ENCODE assay signal across 8 cellular contexts in genomic region chr16:53130193-53131049, GRCh38.
DNase-seq lines count a peak whose midpoint lies in the region; ATAC-seq, FAIRE-seq and TF ChIP-seq lines count a peak whose summit lies in the region.

No MANE protein-coding gene starts in this region.

- H4K20me1 ChIP-seq in H1 (replicated peaks in 1 of 2; ENCODE audit: control insufficient read depth in 1 of 2, insufficient read depth in 2 of 2, low read length in 2 of 2): peaks cover 0 to 6% of the 10 kb centered on the region in 2 experiments

- peak; percentile 97 to 98 for DNase-seq in Caco-2
- peak; percentile 94 for DNase-seq in HT1080 (ENCODE audit: low read depth)
- peak; percentile 85 for DNase-seq in NK-92 treated with Interleukin-12 subunit alpha and Interleukin-12 subunit beta, amount 100 ng/mL, for 24 hours (lab: John Stamatoyannopoulos, UW)
- peak; percentile 77 to 86 (median 83) for DNase-seq in activated CD8-positive, alpha-beta memory T cell treated with anti-CD3 and anti-CD28 coated beads for 48 hours (ENCODE audit: low read depth in 2 of 3, low spot score in 2 of 3)
- DNase-seq in H1 (ENCODE audit: low read depth in 1 of 2, low spot score in 2 of 2): peak; percentile 77 to 93
- DNase-seq in mesenteric fat pad (ENCODE audit: low spot score): peak; percentile 99
- peak; percentile 92 for DNase-seq in stimulated activated CD8-positive, alpha-beta memory T cell treated with anti-CD3 and anti-CD28 coated beads, Interleukin-15, amount 100 ng/mL, for 1 hour (ENCODE audit: low read depth)

- H3K4me1 ChIP-seq in Caco-2 (peaks cover 28% of the 10 kb centered on the region), H1 (replicated peaks in 1 of 4; ENCODE audit: control insufficient read depth in 3 of 4, insufficient read depth in 4 of 4, low read length in 3 of 4) (peaks cover 2 to 6% (median 4%) of the 10 kb centered on the region in 4 experiments; a peak in 2 of 7 replicates)

- no TSS peak for BruUV-seq in Caco-2 (replicated peaks; lab: Mats Ljungman, UMichigan)

- TF ChIP-seq CTCF in Caco-2 (IDR thresholded peaks at IDR 0.05; ENCODE audit: insufficient read depth in 1 of 2, low read depth in 1 of 2, low read length in 1 of 2, severe bottlenecking in 1 of 2, unreplicated experiment in 1 of 2): peak; percentile 65 to 68
- TF ChIP-seq CTCF in H1 (IDR thresholded peaks at IDR 0.05; ENCODE audit: control extremely low read depth in 1 of 3, insufficient read depth in 1 of 3, low read depth in 1 of 3, low read length in 3 of 3): peak; percentile 57 to 79 (median 73)

- H3K9ac ChIP-seq in H1 (replicated peaks in 1 of 4; ENCODE audit: extremely low read depth in 1 of 4, low read depth in 3 of 4, low read length in 3 of 4): peak overlapping the region; percentile 65 to 86 (median 80)

- no peak for FAIRE-seq in H1 (lab: Jason Lieb, UNC)

- peaks cover 0 to 8% of the 10 kb centered on the region in 2 experiments; a peak in 1 of 4 replicates for H3K79me2 ChIP-seq in H1 (ENCODE audit: control insufficient read depth in 1 of 2, insufficient read depth in 2 of 2, low read length in 2 of 2)

- peak overlapping the region; percentile 98 for H3K4me3 ChIP-seq in Caco-2 (ENCODE audit: low read depth, low read length)
- peak overlapping the region; percentile 68 to 89 (median 76) for H3K4me3 ChIP-seq in H1 (ENCODE audit: extremely low read depth in 1 of 4, insufficient read depth in 2 of 4, low read depth in 3 of 4, low read length in 4 of 4)

- no peak overlapping the region for H2AK5ac ChIP-seq in H1 (ENCODE audit: low read depth, low read length)

- H3K4me2 ChIP-seq in H1 (ENCODE audit: insufficient read depth in 1 of 2, low read depth in 2 of 2, low read length in 2 of 2): peak overlapping the region; percentile 94 to 95

- ATAC-seq in GM21367 (IDR thresholded peaks at IDR 0.05; ENCODE audit: unreplicated experiment): peak; percentile 74

- no peaks in the 10 kb centered on the region for H3K27me3 Mint-ChIP-seq in Caco-2 (ENCODE audit: insufficient read depth, unreplicated experiment)

- peak overlapping the region; percentile 51 for H4K5ac ChIP-seq in H1 (ENCODE audit: insufficient read length, low read depth, low read length)

- 1% methylated on average over 36 of the region's 109 CpGs; no CpG with 5 or more reads in 1 of the 2 experiments for WGBS in H1 (ENCODE audit: extremely low coverage in 1 of 2, insufficient coverage in 1 of 2, insufficient read length in 1 of 2, insufficient replicate concordance in 2 of 2, low coverage in 1 of 2, low lambda C conversion rate in 2 of 2, missing lambda C conversion rate in 1 of 2), 2 experiments

- H3K56ac ChIP-seq in H1 (replicated peaks; ENCODE audit: insufficient read length, low read depth, low read length): no peak overlapping the region

- TF ChIP-seq POLR2A in H1 (IDR thresholded peaks at IDR 0.05; ENCODE audit: control extremely low read depth in 1 of 2, low read depth in 2 of 2, low read length in 2 of 2): peak; percentile 20 to 30; a peak in 2 of 3 replicates

- no peaks in the 10 kb centered on the region for H3K27me3 ChIP-seq in Caco-2 (replicated peaks; ENCODE audit: control insufficient read depth, insufficient read depth, low read length)
- no peaks in the 10 kb centered on the region for H3K27me3 ChIP-seq in H1 (replicated peaks in 1 of 4; ENCODE audit: control insufficient read depth in 3 of 4, extremely low read depth in 1 of 4, insufficient read depth in 3 of 4, low read length in 3 of 4)

- H3K36me3 ChIP-seq in Caco-2 (ENCODE audit: control insufficient read depth, insufficient read depth, low read length) (no peaks in the 10 kb centered on the region), H1 (ENCODE audit: control insufficient read depth in 2 of 4, insufficient read depth in 4 of 4, low read length in 3 of 4) (no peaks in the 10 kb centered on the region)

- peak overlapping the region; percentile 74; the same call in 1 of the 2 replicates for H2AFZ ChIP-seq in H1 (ENCODE audit: low read length)

- H3K4me3 Mint-ChIP-seq in Caco-2 (ENCODE audit: unreplicated experiment): peak overlapping the region; percentile 83

- TF ChIP-seq RAD21 in H1 (IDR thresholded peaks at IDR 0.05 in 1 of 2, conservative IDR thresholded peaks at IDR 0.05 in 1 of 2; ENCODE audit: low read depth in 2 of 2, low read length in 2 of 2): peak; percentile 62 to 78

- peaks cover 6% of the 10 kb centered on the region for H3K36me3 Mint-ChIP-seq in Caco-2 (ENCODE audit: insufficient read depth, unreplicated experiment)

- CTCF ChIA-PET in Caco-2 (lab: Charles Lee) (interaction anchor here (1.2 to 1.7 kb wide), 3 partner anchors 19 to 78 kb away, joined by 4 to 7 read pairs (median 7); partner anchors contain the start of gene CHD9), H1 (lab: Charles Lee; ENCODE audit: partially characterized antibody) (interaction anchor here (0.7 to 2.3 kb wide), 14 partner anchors 20 to 76 kb away, joined by 3 to 18 read pairs (median 4); partner anchors contain the start of gene CHD9)

- H3K18ac ChIP-seq in H1 (ENCODE audit: extremely low read depth, low read length): peak overlapping the region; percentile 78; the same call in 1 of the 2 replicates

- no peaks in the 10 kb centered on the region for H3K9me3 Mint-ChIP-seq in Caco-2 (ENCODE audit: unreplicated experiment)

- H3K4ac ChIP-seq in H1 (replicated peaks; ENCODE audit: insufficient read length, low read depth, low read length): no peak overlapping the region

- H3K79me1 ChIP-seq in H1 (ENCODE audit: low read depth, low read length): no peaks in the 10 kb centered on the region; the same call in 1 of the 2 replicates

- H3K23me2 ChIP-seq in H1 (ENCODE audit: low read depth, low read length): peaks cover 10% of the 10 kb centered on the region

- H4K91ac ChIP-seq in H1 (replicated peaks; ENCODE audit: insufficient read length, low read length): no peak overlapping the region

- H2BK20ac ChIP-seq in H1 (ENCODE audit: low read length): no peak overlapping the region

- no peak overlapping the region for H3K23ac ChIP-seq in H1 (ENCODE audit: insufficient read length)

- H4K8ac ChIP-seq in H1 (ENCODE audit: extremely low read depth, insufficient read depth, low read length): peak overlapping the region; percentile 96

- POLR2A ChIA-PET in Caco-2 (lab: Charles Lee) (interaction anchor here (0.6 to 1.3 kb wide), 5 partner anchors 18 to 638 kb away, joined by 3 to 8 read pairs (median 4); partner anchors contain the start of gene CHD9), H1 (lab: Charles Lee; ENCODE audit: partially characterized antibody) (interaction anchor here (0.9 to 1.9 kb wide), 5 partner anchors 31 to 86 kb away, joined by 3 to 8 read pairs (median 4); partner anchors contain the start of gene CHD9)

- H3K27ac Mint-ChIP-seq in Caco-2 (ENCODE audit: unreplicated experiment): peak overlapping the region; percentile 92

- no peak overlapping the region for H2BK5ac ChIP-seq in H1 (ENCODE audit: low read depth, low read length)

- no peak overlapping the region for H2BK120ac ChIP-seq in H1 (replicated peaks; ENCODE audit: low read depth, low read length)

- intact Hi-C loops in Caco-2 (cut with micrococcal nuclease; ENCODE audit: unreplicated experiment): loop anchor here (1.0 to 10.0 kb wide), 5 partner anchors 30 to 304 kb away; partner anchors contain the start of gene RBL2

- H3K9me3 ChIP-seq in Caco-2: no peaks in the 10 kb centered on the region
- no peaks in the 10 kb centered on the region for H3K9me3 ChIP-seq in H1 (ENCODE audit: insufficient read depth in 2 of 2, low read depth in 1 of 2, low read length in 1 of 2)

- no peak overlapping the region for H2BK15ac ChIP-seq in H1 (ENCODE audit: low read length)

- H3K14ac ChIP-seq in H1 (ENCODE audit: insufficient read length): no peak overlapping the region

- peak overlapping the region; percentile 93 for H3K27ac ChIP-seq in H1 (ENCODE audit: low read depth, low read length)

- peaks cover 26% of the 10 kb centered on the region for H3K4me1 Mint-ChIP-seq in Caco-2 (ENCODE audit: low read depth, unreplicated experiment)

- TF ChIP-seq EP300 in H1 (IDR thresholded peaks at IDR 0.05; ENCODE audit: borderline replicate concordance in 1 of 2, low read depth in 2 of 2, low read length in 2 of 2): 0 out of 3 replicates have a peak, but pooled peaks of 1 of the 2 experiments have one; percentile 8

- 0 out of 2 replicates have a peak overlapping the region, but pooled peaks have one; percentile 39 for H2BK12ac ChIP-seq in H1 (ENCODE audit: low read depth, low read length)

TF ChIP-seq in H1, 55 proteins besides CTCF, POLR2A, EP300 and RAD21 (continues in another document):
- TF ChIP-seq CHD2 (IDR thresholded peaks at IDR 0.05; ENCODE audit: low read length): peak; percentile 48; the same call in 1 of the 2 replicates
- no peak for TF ChIP-seq SIX5 (IDR thresholded peaks at IDR 0.05; ENCODE audit: low read depth, low read length)
- TF ChIP-seq NANOG (IDR thresholded peaks at IDR 0.05; ENCODE audit: insufficient read depth, low read depth, low read length, poor library complexity, severe bottlenecking): peak; percentile 33
- peak; percentile 30 for TF ChIP-seq KDM4A (IDR thresholded peaks at IDR 0.05; ENCODE audit: low read depth, low read length, severe bottlenecking)
- no peak for TF ChIP-seq GABPA (IDR thresholded peaks at IDR 0.05; ENCODE audit: borderline replicate concordance, insufficient read depth, low read length)
- peak; percentile 60 for TF ChIP-seq TAF1 (IDR thresholded peaks at IDR 0.05; ENCODE audit: low read depth, low read length)
- TF ChIP-seq TBP (IDR thresholded peaks at IDR 0.05; ENCODE audit: low read depth, low read length): peak; percentile 38; the same call in 1 of the 2 replicates
- 0 out of 2 replicates have a peak, but pooled peaks have one; percentile 51 for TF ChIP-seq PHF8 (conservative IDR thresholded peaks at IDR 0.05; ENCODE audit: low read depth, low read length)
- TF ChIP-seq POLR2AphosphoS5 (IDR thresholded peaks at IDR 0.05; ENCODE audit: low read depth, low read length): peak; percentile 47; the same call in 1 of the 2 replicates
- peak; percentile 90 for TF ChIP-seq YY1 (IDR thresholded peaks at IDR 0.05; ENCODE audit: low read depth, low read length)
- TF ChIP-seq MAX (IDR thresholded peaks at IDR 0.05): peak; percentile 16
- TF ChIP-seq MAFK (IDR thresholded peaks at IDR 0.05; ENCODE audit: low read depth, low read length): no peak
- peak; percentile 82 for TF ChIP-seq BACH1 (IDR thresholded peaks at IDR 0.05; ENCODE audit: low read length)

Comparison
In these comparisons a context has a peak if more than half of its experiments do, and no peak if none do; other contexts are left out.
1. Peak in every context shown above with its lines: DNase-seq, ATAC-seq, H3K4me3 ChIP-seq and H3K27ac ChIP-seq.